Comparison of ENCODE assay signal across 8 cellular contexts in the genomic region with DNA sequence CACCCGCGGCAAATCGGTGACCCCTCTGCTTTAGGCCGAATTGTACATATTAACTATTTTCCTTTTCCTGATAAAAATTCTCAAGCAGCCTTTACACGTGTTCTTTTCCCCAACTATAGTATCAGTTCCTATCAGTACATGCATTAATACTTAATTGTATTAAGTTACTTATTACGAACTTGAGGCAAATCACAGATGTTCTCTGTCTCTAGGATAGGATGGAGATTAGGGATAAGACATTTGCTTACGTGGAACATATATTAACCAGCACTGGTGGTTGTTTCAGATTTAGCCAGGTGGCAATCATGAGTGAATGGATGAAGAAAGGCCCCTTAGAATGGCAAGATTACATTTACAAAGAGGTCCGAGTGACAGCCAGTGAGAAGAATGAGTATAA. TPM values are rescaled to one million over a fixed set of nuclear protein-coding genes. Genes with fewer than 3 reads are reported as not detected.
DNase-seq lines count a peak whose midpoint lies in the region; ATAC-seq, FAIRE-seq and TF ChIP-seq lines count a peak whose summit lies in the region.

No MANE protein-coding gene starts in this region.

- TF ChIP-seq CTCF in D721Med (IDR thresholded peaks at IDR 0.05; ENCODE audit: insufficient read depth, missing control alignments) (no peak), OCI-LY1 (IDR thresholded peaks at IDR 0.05; ENCODE audit: low read length) (no peak), endothelial cell (IDR thresholded peaks at IDR 0.05; ENCODE audit: unreplicated experiment) (no peak), parathyroid adenoma (IDR thresholded peaks at IDR 0.05) (no peak)

- H3K4me3 Mint-ChIP-seq in endothelial cell (ENCODE audit: unreplicated experiment): peak overlapping the region; percentile 96

- peak overlapping the region; percentile 38 for H3K27ac Mint-ChIP-seq in endothelial cell (ENCODE audit: unreplicated experiment)

- no peaks in the 10 kb centered on the region for H3K9me3 Mint-ChIP-seq in endothelial cell (ENCODE audit: unreplicated experiment)

- H3K4me3 ChIP-seq in OCI-LY1 (ENCODE audit: low read depth, low read length, poor library complexity, severe bottlenecking): peak overlapping the region; percentile 84
- H3K4me3 ChIP-seq in parathyroid adenoma (ENCODE audit: low read depth, low read length): peak overlapping the region; percentile 99

- no peaks in the 10 kb centered on the region for H3K27me3 ChIP-seq in OCI-LY1 (ENCODE audit: insufficient read depth, low read length)
- H3K27me3 ChIP-seq in parathyroid adenoma (ENCODE audit: control insufficient read depth, insufficient read depth, low read length): no peaks in the 10 kb centered on the region

- H3K36me3 ChIP-seq in OCI-LY1 (ENCODE audit: insufficient read depth, low read length) (peaks cover 21% of the 10 kb centered on the region), parathyroid adenoma (ENCODE audit: control insufficient read depth, insufficient read depth, low read length) (no peaks in the 10 kb centered on the region)

- H3K27ac ChIP-seq in OCI-LY1 (ENCODE audit: low read depth, low read length, poor library complexity, severe bottlenecking) (no peak overlapping the region), parathyroid adenoma (no peak overlapping the region)

- FAIRE-seq in D721Med (lab: Jason Lieb, UNC): peak; percentile 41

- no peaks in the 10 kb centered on the region for H3F3A ChIP-seq in OCI-LY1 (ENCODE audit: insufficient read depth, low read length)

- H4K20me1 ChIP-seq in OCI-LY1 (ENCODE audit: insufficient read depth, low read length): no peaks in the 10 kb centered on the region

- peaks cover 6% of the 10 kb centered on the region for H3K36me3 Mint-ChIP-seq in endothelial cell (ENCODE audit: low read depth, unreplicated experiment)

- peaks cover 3% of the 10 kb centered on the region for H3K27me3 Mint-ChIP-seq in endothelial cell (ENCODE audit: unreplicated experiment)

- H3K9ac ChIP-seq in OCI-LY1 (ENCODE audit: low read length) (peak overlapping the region; percentile 90), parathyroid adenoma (no peak overlapping the region)

- H3K9me3 ChIP-seq in OCI-LY1 (ENCODE audit: low read length) (no peaks in the 10 kb centered on the region), parathyroid adenoma (ENCODE audit: control insufficient read depth, low read length) (no peaks in the 10 kb centered on the region)

- DNase-seq in D721Med (ENCODE audit: insufficient read length, low spot score) (no peak), endothelial cell (ENCODE audit: low spot score) (no peak), amniotic stem cell (lab: John Stamatoyannopoulos, UW) (no peak)

- peaks cover 8% of the 10 kb centered on the region for H3K79me2 ChIP-seq in OCI-LY1 (ENCODE audit: insufficient read depth, low read length)
- no peaks in the 10 kb centered on the region for H3K79me2 ChIP-seq in parathyroid adenoma

- no peaks in the 10 kb centered on the region for H3K9me2 ChIP-seq in OCI-LY1 (ENCODE audit: low read depth, low read length)

- no peaks in the 10 kb centered on the region for H3K4me1 Mint-ChIP-seq in endothelial cell (ENCODE audit: unreplicated experiment)

- H3K4me2 ChIP-seq in OCI-LY1 (ENCODE audit: low read length): peak overlapping the region; percentile 91
- peak overlapping the region; percentile 99 for H3K4me2 ChIP-seq in parathyroid adenoma (ENCODE audit: low read length)

- no peak for ATAC-seq in GM18870 (IDR thresholded peaks at IDR 0.05; ENCODE audit: unreplicated experiment)
- no peak for ATAC-seq in GM21528 (IDR thresholded peaks at IDR 0.05; ENCODE audit: low FRiP score, unreplicated experiment)
- ATAC-seq in GM18498 (IDR thresholded peaks at IDR 0.05; ENCODE audit: unreplicated experiment): no peak

- H3K4me1 ChIP-seq in OCI-LY1 (ENCODE audit: insufficient read depth, low read length, severe bottlenecking) (peaks cover 9% of the 10 kb centered on the region), parathyroid adenoma (peaks cover 3% of the 10 kb centered on the region)

- no peak overlapping the region for H2AFZ ChIP-seq in OCI-LY1 (ENCODE audit: low read length)
- H2AFZ ChIP-seq in parathyroid adenoma: peak overlapping the region; percentile 93

RNA-seq across cellular contexts. Expression of a gene that starts 0.7 kb away (rescaled TPM):
- total RNA-seq in endothelial cell (ENCODE audit: unreplicated experiment): 9.5 TPM

RNA-seq across cellular contexts. Expression of a gene that starts 27.5 kb away (rescaled TPM):
- 137 TPM for total RNA-seq in endothelial cell (ENCODE audit: unreplicated experiment)
